Comparison of ENCODE assay signal across 1 cellular context in genomic region chr1:89632213-89633102, GRCh38.
A peak's percentile ranks its signal among the peaks of the same experiment; 100 is the strongest.
TF ChIP-seq lines count a peak whose summit lies in the region.

No MANE protein-coding gene starts in this region.

TF ChIP-seq in H1, 55 proteins besides CTCF, POLR2A, EP300 and RAD21 (continued from another document):
- TF ChIP-seq CHD1 (IDR thresholded peaks at IDR 0.05; ENCODE audit: low read depth, low read length): no peak
- TF ChIP-seq JUN (IDR thresholded peaks at IDR 0.05; ENCODE audit: low read depth, low read length): no peak
- no peak for TF ChIP-seq SP2 (IDR thresholded peaks at IDR 0.05; ENCODE audit: low read length)
- TF ChIP-seq TEAD4 (IDR thresholded peaks at IDR 0.05; ENCODE audit: low read depth, low read length): peak; percentile 74
- no peak for TF ChIP-seq CBX8 (IDR thresholded peaks at IDR 0.05; ENCODE audit: borderline replicate concordance, low read depth, low read length)
- TF ChIP-seq ZNF274 (IDR thresholded peaks at IDR 0.05; ENCODE audit: borderline replicate concordance, extremely low read depth, low read length): no peak
- TF ChIP-seq ASH2L (IDR thresholded peaks at IDR 0.05; ENCODE audit: low read length): peak; percentile 45
- TF ChIP-seq EZH2 (IDR thresholded peaks at IDR 0.05; ENCODE audit: low read depth, low read length, severe bottlenecking): peak; percentile 43
- TF ChIP-seq EGR1 (IDR thresholded peaks at IDR 0.05; ENCODE audit: borderline replicate concordance, low read depth, low read length): no peak
- no peak for TF ChIP-seq BRCA1 (IDR thresholded peaks at IDR 0.05; ENCODE audit: low read depth, low read length)
- TF ChIP-seq HDAC2 (IDR thresholded peaks at IDR 0.05; ENCODE audit: borderline replicate concordance in 1 of 2, low read depth in 2 of 2, low read length in 2 of 2): peak in 1 of 2 experiments; percentile 38; a peak in 2 of 4 replicates
- no peak for TF ChIP-seq YY1 (IDR thresholded peaks at IDR 0.05; ENCODE audit: low read depth, low read length)
- TF ChIP-seq ATF3 (IDR thresholded peaks at IDR 0.05; ENCODE audit: insufficient read depth, low read depth, low read length): no peak
- peak; percentile 92 for TF ChIP-seq KDM4A (IDR thresholded peaks at IDR 0.05; ENCODE audit: low read depth, low read length, severe bottlenecking)
- no peak for TF ChIP-seq NRF1 (IDR thresholded peaks at IDR 0.05; ENCODE audit: low read depth, low read length)
- no peak for TF ChIP-seq BACH1 (IDR thresholded peaks at IDR 0.05; ENCODE audit: low read length)
- no peak for TF ChIP-seq ATF2 (IDR thresholded peaks at IDR 0.05; ENCODE audit: low read length)
